ENCODE assay signal across 1 cellular context in genomic region chr4:35539404-35540055, GRCh38.
TF ChIP-seq lines count a peak whose summit lies in the region.

No MANE protein-coding gene starts in this region.

TF ChIP-seq in GM23338, 12 proteins besides CTCF, POLR2A, EP300 and RAD21 (continued from another document):
- no peak for TF ChIP-seq ZNF462 (CRISPR knock-in tag; IDR thresholded peaks at IDR 0.05)
- TF ChIP-seq STAT1 (IDR thresholded peaks at IDR 0.05; ENCODE audit: unreplicated experiment): no peak
- TF ChIP-seq REST (IDR thresholded peaks at IDR 0.05; ENCODE audit: unreplicated experiment): no peak
- no peak for TF ChIP-seq ZNF331 (CRISPR knock-in tag; IDR thresholded peaks at IDR 0.05; ENCODE audit: low read depth)
- TF ChIP-seq ETS1 (IDR thresholded peaks at IDR 0.05): no peak
